In the genomic region with DNA sequence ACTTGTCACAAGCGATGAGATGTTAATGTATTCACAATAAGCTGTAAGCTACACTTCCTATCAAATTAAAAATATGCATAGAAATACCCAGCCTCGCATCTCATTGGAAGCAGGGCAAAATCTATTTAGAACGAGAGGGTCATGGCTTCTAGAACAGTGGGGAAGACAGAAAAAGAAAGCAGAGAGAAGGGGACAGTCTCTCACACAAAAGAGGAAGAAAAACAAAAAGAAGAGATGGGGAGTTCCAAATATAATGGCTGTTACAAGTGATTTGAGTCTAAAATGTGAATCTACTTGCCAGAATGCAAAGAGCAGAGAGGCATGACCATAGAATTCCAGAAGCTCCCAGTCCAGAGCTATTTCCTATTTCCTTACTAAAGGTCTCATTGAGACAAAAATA, we compare ENCODE assay signal across 18 cellular contexts. TPM values are rescaled to one million over a fixed set of nuclear protein-coding genes. Genes with fewer than 3 reads are reported as not detected.
DNase-seq lines count a peak whose midpoint lies in the region; ATAC-seq, FAIRE-seq and TF ChIP-seq lines count a peak whose summit lies in the region.
"Had no signal": no experiment of that assay in that cellular context is flagged by ENCODE, and none has a peak within 500 bp of the region (broad histone marks: within the 10 kb centered on the region; RNA-seq: fewer than 3 reads in every experiment).

No MANE protein-coding gene starts in this region.

- H4K20me1 ChIP-seq in GM23338 (replicated peaks; ENCODE audit: insufficient read depth): no peaks in the 10 kb centered on the region
- H4K20me1 ChIP-seq: BLaER1 treated with 17β-estradiol and CSF1 and Interleukin-3, amounts not matched to agents 10 nM and 100 nM had no signal

- ATAC-seq in activated CD4-positive, alpha-beta T cell treated with anti-CD3 and anti-CD28 coated beads for 36 hours: no peak
- ATAC-seq in GM23338 (no peak), WTC11 (no peak), GM19455 (IDR thresholded peaks at IDR 0.05; ENCODE audit: unreplicated experiment) (no peak)
- peak; percentile 57 for ATAC-seq in stimulated activated memory B cell treated with anti-CD40 and anti-IgM and Interleukin-4, amounts not matched to agents 10 μg/mL and 1 μg/mL and 100 μg/mL, for 72 hours
- ATAC-seq: HCT116, K562 had no signal

- no peak overlapping the region for H3K27ac ChIP-seq in GM23338 (ENCODE audit: low read depth)
- H3K27ac ChIP-seq: BLaER1 treated with 17β-estradiol and CSF1 and Interleukin-3, amounts not matched to agents 10 nM and 100 nM; esophagus muscularis mucosa; transverse colon; WERI-Rb-1 had no signal

- H3K4me3 ChIP-seq in GM23338: no peak overlapping the region
- H3K4me3 ChIP-seq: BLaER1 treated with 17β-estradiol and CSF1 and Interleukin-3, amounts not matched to agents 10 nM and 100 nM; esophagus muscularis mucosa; K562; transverse colon had no signal

- no peak for FAIRE-seq in GM19239 (lab: Jason Lieb, UNC)
- FAIRE-seq: K562 had no signal

- peak overlapping the region; percentile 64 for H3K27ac Mint-ChIP-seq in activated CD4-positive, alpha-beta T cell treated with anti-CD3 and anti-CD28 coated beads for 36 hours
- H3K27ac Mint-ChIP-seq in GM23338 (peak overlapping the region; percentile 78), WTC11 (peak overlapping the region; percentile 21; the same call in 1 of the 2 replicates)
- H3K27ac Mint-ChIP-seq in stimulated activated memory B cell treated with anti-CD40 and anti-IgM and Interleukin-4, amounts not matched to agents 10 μg/mL and 1 μg/mL and 100 μg/mL, for 72 hours: peak overlapping the region; percentile 83

- DNase-seq in activated CD4-positive, alpha-beta T cell treated with anti-CD3 and anti-CD28 coated beads for 36 hours: no peak
- DNase-seq in activated CD4-positive, alpha-beta T cell treated with anti-CD3 and anti-CD28 coated beads for 4 hours: no peak
- DNase-seq in GM23338 (ENCODE audit: low spot score) (no peak), WTC11 (ENCODE audit: low spot score) (no peak), GM19239 (ENCODE audit: insufficient read length, low spot score) (no peak), cerebellar nuclear complex (lab: John Stamatoyannopoulos, UW) (no peak)
- DNase-seq: 8988T; activated naive CD4-positive, alpha-beta T cell treated with anti-CD3 and anti-CD28 coated beads, Interleukin-2, amount 50 U/mL, for 16 hours; DMS79; NCI-H1048; transverse colon; WERI-Rb-1 had no signal

- H3K79me2 ChIP-seq in GM23338 (replicated peaks; ENCODE audit: insufficient read depth): no peaks in the 10 kb centered on the region

- TF ChIP-seq CTCF in GM23338 (conservative IDR thresholded peaks at IDR 0.05; ENCODE audit: low read depth in 2 of 2) (no peak), WTC11 (IDR thresholded peaks at IDR 0.05) (no peak)

- no peak overlapping the region for H2AFZ ChIP-seq in GM23338

- no peak overlapping the region for H3K4me3 Mint-ChIP-seq in activated CD4-positive, alpha-beta T cell treated with anti-CD3 and anti-CD28 coated beads for 36 hours
- H3K4me3 Mint-ChIP-seq in GM23338 (no peak overlapping the region), WTC11 (no peak overlapping the region)
- H3K4me3 Mint-ChIP-seq in stimulated activated memory B cell treated with anti-CD40 and anti-IgM and Interleukin-4, amounts not matched to agents 10 μg/mL and 1 μg/mL and 100 μg/mL, for 72 hours: peak overlapping the region; percentile 3

- peak overlapping the region; percentile 22; the same call in 1 of the 2 replicates for H3K4me2 ChIP-seq in GM23338

- CTCF ChIA-PET in activated CD4-positive, alpha-beta T cell treated with anti-CD3 and anti-CD28 coated beads for 36 hours (lab: Charles Lee): interaction anchor here (1.2 kb wide), 1 partner anchor 166 kb away, joined by 3 read pairs; no protein-coding TSS in a partner anchor
- CTCF ChIA-PET in WTC11 (lab: Charles Lee): no interaction called here

- no peaks in the 10 kb centered on the region for H3K9me2 ChIP-seq in GM23338 (ENCODE audit: insufficient read depth)

- H3K36me3 Mint-ChIP-seq in activated CD4-positive, alpha-beta T cell treated with anti-CD3 and anti-CD28 coated beads for 36 hours (ENCODE audit: low read depth): peaks cover 27% of the 10 kb centered on the region
- H3K36me3 Mint-ChIP-seq in GM23338 (ENCODE audit: low read depth): no peaks in the 10 kb centered on the region
- no peaks in the 10 kb centered on the region for H3K36me3 Mint-ChIP-seq in WTC11
- no peaks in the 10 kb centered on the region for H3K36me3 Mint-ChIP-seq in stimulated activated memory B cell treated with anti-CD40 and anti-IgM and Interleukin-4, amounts not matched to agents 10 μg/mL and 1 μg/mL and 100 μg/mL, for 72 hours

- H3F3A ChIP-seq in GM23338 (replicated peaks; ENCODE audit: low read depth): no peaks in the 10 kb centered on the region

- intact Hi-C loops in activated CD4-positive, alpha-beta T cell treated with anti-CD3 and anti-CD28 coated beads for 36 hours (cut with DNase I, micrococcal nuclease): loop anchor here in 1 of 2 experiments (5.0 kb wide), 1 partner anchor 33 kb away; no protein-coding TSS in a partner anchor

- POLR2A ChIA-PET in activated CD4-positive, alpha-beta T cell treated with anti-CD3 and anti-CD28 coated beads for 36 hours (lab: Charles Lee): no interaction called here
- POLR2A ChIA-PET in WTC11 (lab: Charles Lee): no interaction called here

- no peaks in the 10 kb centered on the region for H3K27me3 Mint-ChIP-seq in activated CD4-positive, alpha-beta T cell treated with anti-CD3 and anti-CD28 coated beads for 36 hours
- H3K27me3 Mint-ChIP-seq in GM23338 (ENCODE audit: insufficient read depth, low read depth, poor library complexity): no peaks in the 10 kb centered on the region
- H3K27me3 Mint-ChIP-seq in WTC11 (ENCODE audit: low read depth): no peaks in the 10 kb centered on the region
- H3K27me3 Mint-ChIP-seq in stimulated activated memory B cell treated with anti-CD40 and anti-IgM and Interleukin-4, amounts not matched to agents 10 μg/mL and 1 μg/mL and 100 μg/mL, for 72 hours: no peaks in the 10 kb centered on the region

- H3K27me3 ChIP-seq in GM23338 (ENCODE audit: insufficient read depth): no peaks in the 10 kb centered on the region
- H3K27me3 ChIP-seq: BLaER1 treated with 17β-estradiol and CSF1 and Interleukin-3, amounts not matched to agents 10 nM and 100 nM; esophagus muscularis mucosa; transverse colon had no signal

- no peaks in the 10 kb centered on the region for H3K9me3 Mint-ChIP-seq in activated CD4-positive, alpha-beta T cell treated with anti-CD3 and anti-CD28 coated beads for 36 hours (ENCODE audit: low read depth)
- H3K9me3 Mint-ChIP-seq in GM23338: no peaks in the 10 kb centered on the region
- H3K9me3 Mint-ChIP-seq in WTC11: no peaks in the 10 kb centered on the region
- H3K9me3 Mint-ChIP-seq in stimulated activated memory B cell treated with anti-CD40 and anti-IgM and Interleukin-4, amounts not matched to agents 10 μg/mL and 1 μg/mL and 100 μg/mL, for 72 hours: no peaks in the 10 kb centered on the region

- H3K4me1 ChIP-seq in GM23338 (ENCODE audit: insufficient read depth): peaks cover 26% of the 10 kb centered on the region
- H3K4me1 ChIP-seq: transverse colon had no signal

- H3K4me1 Mint-ChIP-seq in activated CD4-positive, alpha-beta T cell treated with anti-CD3 and anti-CD28 coated beads for 36 hours: peaks cover 59% of the 10 kb centered on the region
- H3K4me1 Mint-ChIP-seq in GM23338 (peaks cover 33% of the 10 kb centered on the region), WTC11 (peaks cover 38% of the 10 kb centered on the region)
- H3K4me1 Mint-ChIP-seq in stimulated activated memory B cell treated with anti-CD40 and anti-IgM and Interleukin-4, amounts not matched to agents 10 μg/mL and 1 μg/mL and 100 μg/mL, for 72 hours: peaks cover 31% of the 10 kb centered on the region

- no peaks in the 10 kb centered on the region for H3K36me3 ChIP-seq in GM23338 (ENCODE audit: insufficient read depth)
- H3K36me3 ChIP-seq: BLaER1 treated with 17β-estradiol and CSF1 and Interleukin-3, amounts not matched to agents 10 nM and 100 nM; esophagus muscularis mucosa; transverse colon; WERI-Rb-1 had no signal

TF ChIP-seq in GM23338, 12 proteins besides CTCF, POLR2A, EP300 and RAD21 (continues in another document):
- TF ChIP-seq POLR2AphosphoS5 (IDR thresholded peaks at IDR 0.05; ENCODE audit: low read depth): no peak

TF ChIP-seq in WTC11, 78 proteins besides CTCF, POLR2A, EP300 and RAD21:
- TF ChIP-seq NFATC4 (CRISPR knock-in tag; IDR thresholded peaks at IDR 0.05): no peak
- TF ChIP-seq JUN (CRISPR knock-in tag; IDR thresholded peaks at IDR 0.05): no peak
- TF ChIP-seq, protein P1, sequence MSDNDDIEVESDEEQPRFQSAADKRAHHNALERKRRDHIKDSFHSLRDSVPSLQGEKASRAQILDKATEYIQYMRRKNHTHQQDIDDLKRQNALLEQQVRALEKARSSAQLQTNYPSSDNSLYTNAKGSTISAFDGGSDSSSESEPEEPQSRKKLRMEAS (CRISPR knock-in tag; IDR thresholded peaks at IDR 0.05): no peak
- no peak for TF ChIP-seq JAZF1 (CRISPR knock-in tag; IDR thresholded peaks at IDR 0.05)
- TF ChIP-seq, protein P2, sequence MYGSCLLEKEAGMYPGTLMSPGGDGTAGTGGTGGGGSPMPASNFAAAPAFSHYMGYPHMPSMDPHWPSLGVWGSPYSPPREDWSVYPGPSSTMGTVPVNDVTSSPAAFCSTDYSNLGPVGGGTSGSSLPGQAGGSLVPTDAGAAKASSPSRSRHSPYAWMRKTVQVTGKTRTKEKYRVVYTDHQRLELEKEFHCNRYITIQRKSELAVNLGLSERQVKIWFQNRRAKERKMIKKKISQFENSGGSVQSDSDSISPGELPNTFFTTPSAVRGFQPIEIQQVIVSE (CRISPR knock-in tag; IDR thresholded peaks at IDR 0.05; ENCODE audit: borderline replicate concordance): no peak
- no peak for TF ChIP-seq MXD4 (CRISPR knock-in tag; IDR thresholded peaks at IDR 0.05; ENCODE audit: borderline replicate concordance)

RNA-seq across cellular contexts. Expression of a gene that starts 13.8 kb away (rescaled TPM):
- total RNA-seq in activated CD4-positive, alpha-beta T cell treated with anti-CD3 and anti-CD28 coated beads for 36 hours: 1 to 10 TPM; 6.7 to 8.0 TPM
- 0.23 TPM in 1 of 2 replicates, not detected in the other for total RNA-seq in GM23338 (2014; rRNA removed; shearing (Covaris generic))
- 0.31 and 0.40 TPM in 2 replicates for polyA plus RNA-seq in GM23338 (2016; fragmentation: Nextera tagmentation; extraction: Ambion mirVana)
- 0.16 to 0.70 TPM (median 0.34 TPM) in 3 replicates for total RNA-seq in WTC11 (2021)

Comparison
In these comparisons a context has a peak if more than half of its experiments do, and no peak if none do; other contexts are left out.
1. H3K27ac Mint-ChIP-seq: peak in every context shown above with its lines; median percentile 83 in stimulated activated memory B cell treated with anti-CD40 and anti-IgM and Interleukin-4, amounts not matched to agents 10 μg/mL and 1 μg/mL and 100 μg/mL, for 72 hours; 78 in GM23338; 64 in activated CD4-positive, alpha-beta T cell treated with anti-CD3 and anti-CD28 coated beads for 36 hours; 21 in WTC11.